7 cellular contexts compared by ENCODE assay signal in the genomic region with DNA sequence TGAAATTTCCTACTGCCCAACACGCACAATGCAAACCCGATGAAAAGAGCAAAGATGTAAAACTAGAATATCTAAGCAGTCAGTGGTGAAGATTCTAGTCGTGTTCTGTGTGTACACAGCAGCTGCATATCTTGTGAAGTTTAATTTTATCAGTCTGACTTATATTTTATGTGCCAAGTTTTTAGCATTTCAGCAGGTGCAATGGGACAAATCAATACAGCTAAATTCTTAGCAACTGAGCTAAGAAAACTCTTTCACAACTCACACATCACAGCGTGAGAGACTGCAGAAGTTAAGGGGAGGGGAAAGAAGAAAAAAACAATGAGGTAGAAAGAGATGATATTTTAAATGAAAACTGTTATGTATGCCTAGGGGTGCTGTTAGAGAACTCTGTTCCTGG.
"Had no signal": no experiment of that assay in that cellular context is flagged by ENCODE, and none has a peak within 500 bp of the region (broad histone marks: within the 10 kb centered on the region; RNA-seq: fewer than 3 reads in every experiment).

No MANE protein-coding gene starts in this region.

- H3K27ac Mint-ChIP-seq: GM23338, H9, IgD-negative memory B cell had no signal

- H3K27ac ChIP-seq: HL-60 had no signal

- DNase-seq: H9, HCEC 1CT, KBM-7 had no signal

- H3K4me2 ChIP-seq: GM23338 had no signal

- H2AFZ ChIP-seq: GM23338 had no signal

- ATAC-seq: GM23338, HepG2 had no signal

- H3K4me1 Mint-ChIP-seq: GM23338 had no signal

- H3K27me3 Mint-ChIP-seq: IgD-negative memory B cell had no signal

- H3K4me3 ChIP-seq: GM23338 had no signal

- H3K4me3 Mint-ChIP-seq: GM23338, H9, IgD-negative memory B cell had no signal
